ENCODE assay signal across 1 cellular context in genomic region chr1:234875328-234875952, GRCh38.
TF ChIP-seq lines count a peak whose summit lies in the region.

No MANE protein-coding gene starts in this region.

TF ChIP-seq in IMR-90, 13 proteins besides CTCF, POLR2A, EP300 and RAD21 (continued from another document):
- TF ChIP-seq USF2 (IDR thresholded peaks at IDR 0.05; ENCODE audit: low read depth, low read length) (no peak), MXI1 (IDR thresholded peaks at IDR 0.05; ENCODE audit: borderline replicate concordance, low read depth, low read length) (no peak), CEBPB (IDR thresholded peaks at IDR 0.05; ENCODE audit: low read depth, low read length) (no peak), CHD1 (IDR thresholded peaks at IDR 0.05; ENCODE audit: low read depth, low read length) (no peak), SMC3 (IDR thresholded peaks at IDR 0.05; ENCODE audit: low read depth, low read length) (no peak), FOS (IDR thresholded peaks at IDR 0.05; ENCODE audit: low read depth, low read length) (no peak), BHLHE40 (IDR thresholded peaks at IDR 0.05; ENCODE audit: low read depth, low read length) (no peak), RFX5 (IDR thresholded peaks at IDR 0.05; ENCODE audit: low read depth, low read length) (no peak), RCOR1 (IDR thresholded peaks at IDR 0.05; ENCODE audit: insufficient replicate concordance, low read length) (no peak), NFE2L2 (IDR thresholded peaks at IDR 0.05; ENCODE audit: low read depth, low read length) (no peak)
